8 cellular contexts compared by ENCODE assay signal in genomic region chr13:41222259-41222852, GRCh38. TPM values are rescaled to one million over a fixed set of nuclear protein-coding genes. Genes with fewer than 3 reads are reported as not detected.
DNase-seq lines count a peak whose midpoint lies in the region; ATAC-seq and TF ChIP-seq lines count a peak whose summit lies in the region.

No MANE protein-coding gene starts in this region.

- H3K27ac ChIP-seq in DOHH2 (ENCODE audit: low read depth, low read length), result no peak overlapping the region

- peak; percentile 57 for DNase-seq in M059J (ENCODE audit: low read depth)
- DNase-seq in T-helper 9 cell, result peak; percentile 17
- DNase-seq in iPS-NIHi7 (ENCODE audit: extremely low spot score), result peak; percentile 78
- peak; percentile 23 for DNase-seq in stimulated activated CD4-positive, alpha-beta T cell treated with anti-CD3 and anti-CD28 coated beads, Interleukin-2, amount 100 ng/mL, for 4 hours (ENCODE audit: low read depth)

- H4K20me1 ChIP-seq in DOHH2 (ENCODE audit: control insufficient read depth, insufficient read depth, low read depth, low read length), result no peaks in the 10 kb centered on the region

- peaks cover 19% of the 10 kb centered on the region for H3K4me1 ChIP-seq in DOHH2 (ENCODE audit: control insufficient read depth, low read length)

- ATAC-seq in GM21619 (IDR thresholded peaks at IDR 0.05; ENCODE audit: unreplicated experiment), result peak; percentile 70
- no peak for ATAC-seq in HG03039 (IDR thresholded peaks at IDR 0.05; ENCODE audit: unreplicated experiment)

- H3K9me2 ChIP-seq in DOHH2 (replicated peaks; ENCODE audit: control insufficient read depth, low read length), result no peaks in the 10 kb centered on the region

- peaks cover 3% of the 10 kb centered on the region for H3K27me3 Mint-ChIP-seq in brain

- no peaks in the 10 kb centered on the region for H3K9me3 ChIP-seq in DOHH2 (ENCODE audit: control insufficient read depth, insufficient read depth, low read length)

- peaks cover 17% of the 10 kb centered on the region for H3K36me3 ChIP-seq in DOHH2 (ENCODE audit: control insufficient read depth, low read length)

- no peaks in the 10 kb centered on the region for H3K79me2 ChIP-seq in DOHH2 (ENCODE audit: control insufficient read depth, low read length)

- peaks cover 22% of the 10 kb centered on the region for H3K36me3 Mint-ChIP-seq in brain

- H3K4me3 ChIP-seq in DOHH2 (ENCODE audit: low read length), result no peak overlapping the region

- TF ChIP-seq CTCF in DOHH2 (IDR thresholded peaks at IDR 0.05; ENCODE audit: low read depth, low read length, poor library complexity, severe bottlenecking) (peak; percentile 81), brain (conservative IDR thresholded peaks at IDR 0.05) (peak; percentile 67 to 80)

- no peak overlapping the region for H3K27ac Mint-ChIP-seq in brain

- H3K4me3 Mint-ChIP-seq in brain, result no peak overlapping the region

- H3K9me3 Mint-ChIP-seq in brain, result no peaks in the 10 kb centered on the region

- H3K4me2 ChIP-seq in DOHH2 (ENCODE audit: low read length), result no peak overlapping the region

- no peaks in the 10 kb centered on the region for H3K4me1 Mint-ChIP-seq in brain

- H3K27me3 ChIP-seq in DOHH2 (ENCODE audit: control insufficient read depth, low read length), result no peaks in the 10 kb centered on the region

- H3F3A ChIP-seq in DOHH2 (ENCODE audit: control insufficient read depth, insufficient read depth), result peaks cover 4% of the 10 kb centered on the region; the same call in 1 of the 2 replicates

RNA-seq across cellular contexts. Expression of gene KBTBD7, which starts 28.0 kb away (rescaled TPM):
- total RNA-seq in M059J (2014; rRNA removed; shearing (Covaris generic)), result 3.8 and 4.4 TPM in 2 replicates
- 3.7 TPM for polyA plus RNA-seq in brain (ENCODE audit: insufficient read depth, low read depth, low replicate concordance)

RNA-seq across cellular contexts. Expression of gene MTRF1, which starts 41.0 kb away (rescaled TPM):
- total RNA-seq in M059J (2014; rRNA removed; shearing (Covaris generic)), result 9.6 and 12.2 TPM in 2 replicates
- 2.2 TPM for polyA plus RNA-seq in brain (ENCODE audit: insufficient read depth, low read depth, low replicate concordance)

Comparison
In these comparisons a context has a peak if more than half of its experiments do, and no peak if none do; other contexts are left out.
1. DNase-seq: peak in every context shown above with its lines; median percentile 78 in iPS-NIHi7; 57 in M059J; 23 in stimulated activated CD4-positive, alpha-beta T cell treated with anti-CD3 and anti-CD28 coated beads, Interleukin-2, amount 100 ng/mL, for 4 hours; 17 in T-helper 9 cell.